11 cellular contexts compared by ENCODE assay signal in genomic region chr5:78972654-78973428, GRCh38. TPM values are rescaled to one million over a fixed set of nuclear protein-coding genes. Genes with fewer than 3 reads are reported as not detected.
DNase-seq lines count a peak whose midpoint lies in the region; ATAC-seq, FAIRE-seq and TF ChIP-seq lines count a peak whose summit lies in the region.
"Had no signal": no experiment of that assay in that cellular context is flagged by ENCODE, and none has a peak within 500 bp of the region (broad histone marks: within the 10 kb centered on the region; RNA-seq: fewer than 3 reads in every experiment).

No MANE protein-coding gene starts in this region.

- TF ChIP-seq CTCF in astrocyte (IDR thresholded peaks at IDR 0.05; ENCODE audit: insufficient read depth, low read depth, low read length) (no peak), smooth muscle cell (IDR thresholded peaks at IDR 0.05; ENCODE audit: borderline replicate concordance, insufficient read depth, poor library complexity, severe bottlenecking) (no peak)

- H3K36me3 ChIP-seq in astrocyte (ENCODE audit: insufficient read depth, low read length) (no peaks in the 10 kb centered on the region), smooth muscle cell (ENCODE audit: low read depth) (no peaks in the 10 kb centered on the region)
- no peaks in the 10 kb centered on the region for H3K36me3 ChIP-seq in effector memory CD4-positive, alpha-beta T cell (ENCODE audit: control insufficient read depth, insufficient read depth, low read length)

- no peak overlapping the region for H2AFZ ChIP-seq in astrocyte (ENCODE audit: low read depth, low read length)
- H2AFZ ChIP-seq in smooth muscle cell (ENCODE audit: low read depth) = no peak overlapping the region

- H3F3A ChIP-seq in smooth muscle cell (ENCODE audit: low read depth) = no peaks in the 10 kb centered on the region

- H3K36me3 Mint-ChIP-seq in astrocyte (ENCODE audit: low read depth, unreplicated experiment) = no peaks in the 10 kb centered on the region
- H3K36me3 Mint-ChIP-seq in stimulated activated effector memory CD8-positive, alpha-beta T cell treated with anti-CD3 and anti-CD28 coated beads, Interleukin-12 subunit alpha, Interleukin-12 subunit beta, amount 100 ng/mL, for 72 hours = peaks cover 12% of the 10 kb centered on the region

- FAIRE-seq in astrocyte (lab: Jason Lieb, UNC) = no peak

- peaks cover 4% of the 10 kb centered on the region for H3K4me1 ChIP-seq in astrocyte (ENCODE audit: insufficient read depth, low read length)
- H3K4me1 ChIP-seq in smooth muscle cell (ENCODE audit: low read depth) = peaks cover 18% of the 10 kb centered on the region
- H3K4me1 ChIP-seq in effector memory CD4-positive, alpha-beta T cell (ENCODE audit: control insufficient read depth, insufficient read depth, low read length, poor library complexity, severe bottlenecking) = no peaks in the 10 kb centered on the region

- no peaks in the 10 kb centered on the region for H3K27me3 ChIP-seq in astrocyte (ENCODE audit: insufficient read depth, low read length)
- H3K27me3 ChIP-seq in smooth muscle cell (ENCODE audit: low read depth) = no peaks in the 10 kb centered on the region
- H3K27me3 ChIP-seq in effector memory CD4-positive, alpha-beta T cell (replicated peaks; ENCODE audit: control insufficient read depth, insufficient read depth, low read length, poor library complexity, severe bottlenecking) = no peaks in the 10 kb centered on the region

- no peak overlapping the region for H3K27ac Mint-ChIP-seq in astrocyte (ENCODE audit: unreplicated experiment)
- H3K27ac Mint-ChIP-seq in stimulated activated effector memory CD8-positive, alpha-beta T cell treated with anti-CD3 and anti-CD28 coated beads, Interleukin-12 subunit alpha, Interleukin-12 subunit beta, amount 100 ng/mL, for 72 hours = no peak overlapping the region

- H4K20me1 ChIP-seq in astrocyte (ENCODE audit: insufficient read depth, low read length) (peaks cover 7% of the 10 kb centered on the region), smooth muscle cell (ENCODE audit: low read depth) (peaks cover 10% of the 10 kb centered on the region)

- H3K9ac ChIP-seq in astrocyte (ENCODE audit: low read length) (no peak overlapping the region), smooth muscle cell (ENCODE audit: low read depth) (no peak overlapping the region)

- H3K4me3 ChIP-seq in astrocyte (ENCODE audit: insufficient read depth, low read depth, low read length) (no peak overlapping the region), smooth muscle cell (no peak overlapping the region)
- no peak overlapping the region for H3K4me3 ChIP-seq in effector memory CD4-positive, alpha-beta T cell (ENCODE audit: insufficient read depth, low read depth, low read length, poor library complexity, severe bottlenecking)

- H3K9me3 Mint-ChIP-seq in astrocyte (ENCODE audit: unreplicated experiment) = no peaks in the 10 kb centered on the region
- no peaks in the 10 kb centered on the region for H3K9me3 Mint-ChIP-seq in stimulated activated effector memory CD8-positive, alpha-beta T cell treated with anti-CD3 and anti-CD28 coated beads, Interleukin-12 subunit alpha, Interleukin-12 subunit beta, amount 100 ng/mL, for 72 hours

- H3K4me3 Mint-ChIP-seq in astrocyte (ENCODE audit: unreplicated experiment) = no peak overlapping the region
- no peak overlapping the region for H3K4me3 Mint-ChIP-seq in stimulated activated effector memory CD8-positive, alpha-beta T cell treated with anti-CD3 and anti-CD28 coated beads, Interleukin-12 subunit alpha, Interleukin-12 subunit beta, amount 100 ng/mL, for 72 hours

- H3K9me3 ChIP-seq in astrocyte (ENCODE audit: insufficient read depth, low read depth, low read length) (no peaks in the 10 kb centered on the region), smooth muscle cell (replicated peaks; ENCODE audit: low read depth) (no peaks in the 10 kb centered on the region)
- no peaks in the 10 kb centered on the region for H3K9me3 ChIP-seq in effector memory CD4-positive, alpha-beta T cell (ENCODE audit: control insufficient read depth, low read length)

- H3K79me2 ChIP-seq in astrocyte (ENCODE audit: insufficient read depth, low read length) (no peaks in the 10 kb centered on the region), smooth muscle cell (ENCODE audit: low read depth) (no peaks in the 10 kb centered on the region)

- peak; percentile 5 for DNase-seq in LoVo (ENCODE audit: low spot score)
- DNase-seq in astrocyte (ENCODE audit: low read depth) = peak; percentile 63
- DNase-seq in hepatic stellate cell (ENCODE audit: low spot score) = peak; percentile 12
- DNase-seq in smooth muscle cell (lab: John Stamatoyannopoulos, UW; ENCODE audit: unreplicated experiment) = no peak
- DNase-seq in stimulated activated effector memory CD8-positive, alpha-beta T cell treated with anti-CD3 and anti-CD28 coated beads, Interleukin-12 subunit alpha, Interleukin-12 subunit beta, amount 100 ng/mL, for 72 hours (ENCODE audit: low spot score in 2 of 2) = no peak
- no peak for DNase-seq in effector memory CD4-positive, alpha-beta T cell
- DNase-seq in cerebellar nuclear complex (lab: John Stamatoyannopoulos, UW) = no peak
- DNase-seq: activated naive CD4-positive, alpha-beta T cell treated with anti-CD3 and anti-CD28 coated beads, Interleukin-2, amount 50 U/mL, for 16 hours; Kasumi-1 had no signal

- no peaks in the 10 kb centered on the region for H3K4me1 Mint-ChIP-seq in astrocyte (ENCODE audit: low read depth, unreplicated experiment)
- H3K4me1 Mint-ChIP-seq in stimulated activated effector memory CD8-positive, alpha-beta T cell treated with anti-CD3 and anti-CD28 coated beads, Interleukin-12 subunit alpha, Interleukin-12 subunit beta, amount 100 ng/mL, for 72 hours = peaks cover 11% of the 10 kb centered on the region

- peak overlapping the region; percentile 54 for H3K4me2 ChIP-seq in astrocyte (ENCODE audit: low read length)
- H3K4me2 ChIP-seq in smooth muscle cell = peak overlapping the region; percentile 62

- no peaks in the 10 kb centered on the region for H3K27me3 Mint-ChIP-seq in astrocyte (ENCODE audit: low read depth, unreplicated experiment)

- H3K27ac ChIP-seq in astrocyte (ENCODE audit: low read depth, low read length) (no peak overlapping the region), smooth muscle cell (ENCODE audit: low read depth) (no peak overlapping the region)
- H3K27ac ChIP-seq in effector memory CD4-positive, alpha-beta T cell (ENCODE audit: insufficient read depth, low read length, poor library complexity, severe bottlenecking) = no peak overlapping the region

- ATAC-seq in GM18907 (IDR thresholded peaks at IDR 0.05; ENCODE audit: unreplicated experiment) = no peak
- no peak for ATAC-seq in stimulated activated effector memory CD8-positive, alpha-beta T cell treated with anti-CD3 and anti-CD28 coated beads, Interleukin-12 subunit alpha, Interleukin-12 subunit beta, amount 100 ng/mL, for 72 hours
- ATAC-seq: HCT116 had no signal

- 49% methylated on average over 7 of the region's 7 CpGs for WGBS in smooth muscle cell (ENCODE audit: low lambda C conversion rate)

RNA-seq across cellular contexts. Expression of gene ARSB, which starts 12.3 kb away (rescaled TPM):
- 30.2 and 32.0 TPM in 2 replicates for total RNA-seq in astrocyte
- total RNA-seq in smooth muscle cell = 23.2 and 27.3 TPM in 2 replicates
- 10.8 and 17.5 TPM in 2 replicates for polyA plus RNA-seq in smooth muscle cell

Comparison
In these comparisons a context has a peak if more than half of its experiments do, and no peak if none do; other contexts are left out.
1. DNase-seq: peak in LoVo (single experiment), astrocyte (single experiment) and hepatic stellate cell (single experiment); none in smooth muscle cell (single experiment), stimulated activated effector memory CD8-positive, alpha-beta T cell treated with anti-CD3 and anti-CD28 coated beads, Interleukin-12 subunit alpha, Interleukin-12 subunit beta, amount 100 ng/mL, for 72 hours (0 of 2), effector memory CD4-positive, alpha-beta T cell (0 of 3) and cerebellar nuclear complex (0 of 2).